In genomic region chr7:150060259-150061221, GRCh38 we compare ENCODE assay signal across 8 cellular contexts.
DNase-seq lines count a peak whose midpoint lies in the region; ATAC-seq and TF ChIP-seq lines count a peak whose summit lies in the region.
"Not testable (repeated sequence)": the region's sequence is repeated elsewhere in the genome, so short reads cannot be mapped to it uniquely, and the experiment has no call there.

No MANE protein-coding gene starts in this region.

- H3K4me3 ChIP-seq in HCT116 (replicated peaks in 1 of 2; ENCODE audit: low read depth in 1 of 2, low read length in 2 of 2); brain microvascular endothelial cell (ENCODE audit: low read depth, low read length); aorta (ENCODE audit: low read length in 2 of 2): not testable (repeated sequence)

- H3K9me3 ChIP-seq in HCT116 (ENCODE audit: control insufficient read depth in 1 of 2, insufficient read depth in 1 of 2, low read depth in 1 of 2, low read length in 2 of 2); aorta (ENCODE audit: control insufficient read depth, low read length): not testable (repeated sequence)

- RAD21 ChIA-PET in HCT116 (lab: Charles Lee; ENCODE audit: low non-redundant PET in 1 of 2, low total read pairs in 2 of 2, uncharacterized antibody in 2 of 2, unreplicated experiment in 2 of 2): not testable (repeated sequence)

- not testable (repeated sequence) for H3K9me2 ChIP-seq in HCT116 (ENCODE audit: insufficient read depth)

- H3K27me3 ChIP-seq in HCT116 (ENCODE audit: insufficient read depth, low read length); brain microvascular endothelial cell (replicated peaks); aorta (ENCODE audit: control insufficient read depth in 1 of 2, insufficient read depth in 2 of 2, low read length in 1 of 2): not testable (repeated sequence)

- not testable (repeated sequence) for H3K36me3 ChIP-seq in HCT116 (ENCODE audit: control insufficient read depth in 1 of 2, insufficient read depth in 2 of 2, low read length in 2 of 2); brain microvascular endothelial cell (replicated peaks); aorta (ENCODE audit: control insufficient read depth in 1 of 2, insufficient read depth in 2 of 2, low read length in 1 of 2)

- not testable (repeated sequence) for H3K4me2 ChIP-seq in HCT116 (ENCODE audit: low read length)

- DNase-seq in HCT116 (ENCODE audit: low read depth, low spot score): not testable (repeated sequence)
- DNase-seq in activated CD4-positive, alpha-beta T cell treated with anti-CD3 and anti-CD28 coated beads, Interleukin-2, amount 50 U/mL, for 48 hours: peak; percentile 93 to 95
- DNase-seq in brain microvascular endothelial cell (peak; percentile 36), left colon (peak; percentile 46 to 90), aorta (peak; percentile 88 to 89)
- DNase-seq in stimulated activated CD4-positive, alpha-beta T cell treated with anti-CD3 and anti-CD28 coated beads, Interleukin-1b, Interleukin-23, amount 100 ng/mL, for 24 hours (ENCODE audit: low read depth in 4 of 4, low spot score in 1 of 4): peak; percentile 75 to 87 (median 82)

- not testable (repeated sequence) for H3K79me2 ChIP-seq in HCT116 (ENCODE audit: insufficient read depth, low read length)

- in situ Hi-C loops in brain microvascular endothelial cell (cut with HindIII; ENCODE audit: low pct_ligation_motif_present, low sequenced_read_pairs): not testable (repeated sequence)

- not testable (repeated sequence) for H4K20me1 ChIP-seq in HCT116 (ENCODE audit: insufficient read depth)

- TF ChIP-seq CTCF in HCT116 (IDR thresholded peaks at IDR 0.05 in 2 of 3, conservative IDR thresholded peaks at IDR 0.05 in 1 of 3; ENCODE audit: borderline replicate concordance in 1 of 3, insufficient read depth in 1 of 3, low read depth in 2 of 3, low read length in 2 of 3) (peak; percentile 14 to 29 (median 18); a peak in 2 of 6 replicates), brain microvascular endothelial cell (IDR thresholded peaks at IDR 0.05; ENCODE audit: low read depth, low read length, missing control alignments) (peak; percentile 15)

- H3K27ac ChIP-seq in HCT116 (ENCODE audit: low read depth, low read length); brain microvascular endothelial cell; aorta (ENCODE audit: low read depth in 1 of 2, low read length in 2 of 2): not testable (repeated sequence)

- BruUV-seq in HCT116 (replicated peaks; lab: Mats Ljungman, UMichigan): not testable (repeated sequence)

- peak; percentile 33 for TF ChIP-seq RAD21 in HCT116 (IDR thresholded peaks at IDR 0.05; ENCODE audit: low read depth)

- CTCF ChIA-PET in HCT116 (lab: Charles Lee): not testable (repeated sequence)

- POLR2A ChIA-PET in HCT116 (lab: Charles Lee): not testable (repeated sequence)

- H2AFZ ChIP-seq in HCT116 (ENCODE audit: low read depth, low read length, poor library complexity, severe bottlenecking): not testable (repeated sequence)

- 17 to 18% methylated on average over 10 of the region's 16 CpGs for WGBS in aorta, 2 donors

- ATAC-seq in GM18517 (IDR thresholded peaks at IDR 0.05; ENCODE audit: unreplicated experiment) (peak; percentile 93), HCT116 (peak; percentile 100), HG03558 (IDR thresholded peaks at IDR 0.05; ENCODE audit: extremely low read depth, unreplicated experiment) (peak; percentile 86), left colon (peak; percentile 92), aorta (ENCODE audit: low FRiP score) (peak; percentile 81)

- not testable (repeated sequence) for H3K9ac ChIP-seq in HCT116 (ENCODE audit: low read length)

- intact Hi-C loops in HCT116 (cut with micrococcal nuclease); left colon (cut with DNase I, micrococcal nuclease); aorta (cut with DNase I): not testable (repeated sequence)

- TF ChIP-seq POLR2A in HCT116 (IDR thresholded peaks at IDR 0.05; ENCODE audit: borderline replicate concordance, extremely low read depth, insufficient read depth, insufficient read length): not testable (repeated sequence)

- not testable (repeated sequence) for H3K4me1 ChIP-seq in HCT116 (ENCODE audit: control insufficient read depth in 1 of 2, insufficient read depth in 2 of 2, low read length in 2 of 2); aorta (ENCODE audit: control insufficient read depth in 1 of 2, insufficient read depth in 2 of 2, low read length in 2 of 2)
